In the genomic region with DNA sequence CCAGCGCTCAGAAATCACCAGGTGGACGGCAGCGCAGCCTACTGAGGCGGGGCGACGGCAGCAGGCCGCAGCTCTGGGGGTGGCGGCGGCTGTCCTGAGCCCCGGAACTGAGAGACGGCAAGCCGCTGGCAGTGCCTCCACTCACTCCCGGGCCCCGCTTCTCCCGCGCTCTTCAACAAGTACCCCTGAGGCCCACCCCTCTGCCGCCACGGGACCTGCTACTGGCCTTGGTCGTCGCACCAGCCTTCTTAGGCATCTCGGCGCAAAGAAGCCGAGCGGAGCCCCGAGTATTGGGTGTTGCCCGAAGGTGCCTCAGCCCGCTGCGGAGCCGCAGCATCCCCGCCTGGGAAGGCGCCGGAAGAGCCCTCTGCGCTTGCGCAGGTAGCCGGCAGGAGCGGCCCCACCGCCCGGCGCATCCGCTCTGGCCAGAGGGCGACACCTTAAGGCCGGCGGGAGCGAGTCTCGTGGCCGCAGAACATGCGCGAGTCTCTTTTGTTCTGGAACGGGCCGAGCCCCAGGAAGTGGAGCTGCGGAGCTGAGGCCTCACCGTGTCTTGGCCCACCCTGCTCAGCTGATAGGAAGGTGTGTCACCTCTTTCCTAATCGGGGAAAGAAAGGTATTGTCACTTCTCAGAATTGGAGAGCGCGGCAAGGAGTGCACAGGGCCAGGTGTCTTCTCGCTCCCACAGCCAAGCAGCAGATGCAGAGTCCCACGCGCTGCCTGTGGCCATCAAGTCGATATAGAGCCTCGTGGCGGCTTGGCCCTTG, we compare ENCODE assay signal across 1 cellular context.
TF ChIP-seq lines count a peak whose summit lies in the region.

A gene (minus strand): TSS at position 369 of the 767 bp plus-strand sequence. CDS start 32 bp downstream, at position 337.

TF ChIP-seq in GM12878, 131 proteins besides CTCF, POLR2A, EP300 and RAD21 (continued from another document and continues in another):
- TF ChIP-seq, protein P1, sequence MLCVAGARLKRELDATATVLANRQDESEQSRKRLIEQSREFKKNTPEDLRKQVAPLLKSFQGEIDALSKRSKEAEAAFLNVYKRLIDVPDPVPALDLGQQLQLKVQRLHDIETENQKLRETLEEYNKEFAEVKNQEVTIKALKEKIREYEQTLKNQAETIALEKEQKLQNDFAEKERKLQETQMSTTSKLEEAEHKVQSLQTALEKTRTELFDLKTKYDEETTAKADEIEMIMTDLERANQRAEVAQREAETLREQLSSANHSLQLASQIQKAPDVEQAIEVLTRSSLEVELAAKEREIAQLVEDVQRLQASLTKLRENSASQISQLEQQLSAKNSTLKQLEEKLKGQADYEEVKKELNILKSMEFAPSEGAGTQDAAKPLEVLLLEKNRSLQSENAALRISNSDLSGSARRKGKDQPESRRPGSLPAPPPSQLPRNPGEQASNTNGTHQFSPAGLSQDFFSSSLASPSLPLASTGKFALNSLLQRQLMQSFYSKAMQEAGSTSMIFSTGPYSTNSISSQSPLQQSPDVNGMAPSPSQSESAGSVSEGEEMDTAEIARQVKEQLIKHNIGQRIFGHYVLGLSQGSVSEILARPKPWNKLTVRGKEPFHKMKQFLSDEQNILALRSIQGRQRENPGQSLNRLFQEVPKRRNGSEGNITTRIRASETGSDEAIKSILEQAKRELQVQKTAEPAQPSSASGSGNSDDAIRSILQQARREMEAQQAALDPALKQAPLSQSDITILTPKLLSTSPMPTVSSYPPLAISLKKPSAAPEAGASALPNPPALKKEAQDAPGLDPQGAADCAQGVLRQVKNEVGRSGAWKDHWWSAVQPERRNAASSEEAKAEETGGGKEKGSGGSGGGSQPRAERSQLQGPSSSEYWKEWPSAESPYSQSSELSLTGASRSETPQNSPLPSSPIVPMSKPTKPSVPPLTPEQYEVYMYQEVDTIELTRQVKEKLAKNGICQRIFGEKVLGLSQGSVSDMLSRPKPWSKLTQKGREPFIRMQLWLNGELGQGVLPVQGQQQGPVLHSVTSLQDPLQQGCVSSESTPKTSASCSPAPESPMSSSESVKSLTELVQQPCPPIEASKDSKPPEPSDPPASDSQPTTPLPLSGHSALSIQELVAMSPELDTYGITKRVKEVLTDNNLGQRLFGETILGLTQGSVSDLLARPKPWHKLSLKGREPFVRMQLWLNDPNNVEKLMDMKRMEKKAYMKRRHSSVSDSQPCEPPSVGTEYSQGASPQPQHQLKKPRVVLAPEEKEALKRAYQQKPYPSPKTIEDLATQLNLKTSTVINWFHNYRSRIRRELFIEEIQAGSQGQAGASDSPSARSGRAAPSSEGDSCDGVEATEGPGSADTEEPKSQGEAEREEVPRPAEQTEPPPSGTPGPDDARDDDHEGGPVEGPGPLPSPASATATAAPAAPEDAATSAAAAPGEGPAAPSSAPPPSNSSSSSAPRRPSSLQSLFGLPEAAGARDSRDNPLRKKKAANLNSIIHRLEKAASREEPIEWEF (IDR thresholded peaks at IDR 0.05; ENCODE audit: insufficient replicate concordance, low read depth, low read length), result no peak
- TF ChIP-seq RELA (IDR thresholded peaks at IDR 0.05; ENCODE audit: borderline replicate concordance, partially characterized antibody) (peak; percentile 17), ESRRA (IDR thresholded peaks at IDR 0.05; ENCODE audit: low read length) (no peak), TCF7 (IDR thresholded peaks at IDR 0.05; ENCODE audit: borderline replicate concordance) (no peak), RCOR1 (conservative IDR thresholded peaks at IDR 0.05; ENCODE audit: low read depth, low read length) (0 out of 2 replicates have a peak, but pooled peaks have one; percentile 28), SREBF1 (IDR thresholded peaks at IDR 0.05; ENCODE audit: low read length) (no peak), ZZZ3 (IDR thresholded peaks at IDR 0.05; ENCODE audit: control insufficient read depth, insufficient read length, low read depth) (no peak), HCFC1 (IDR thresholded peaks at IDR 0.05; ENCODE audit: low read length) (peak; percentile 81), PAX5 (IDR thresholded peaks at IDR 0.05; ENCODE audit: borderline replicate concordance, low read depth, low read length) (0 out of 2 replicates have a peak, but pooled peaks have one; percentile 7), ZNF217 (IDR thresholded peaks at IDR 0.05) (no peak), TCF12 (IDR thresholded peaks at IDR 0.05; ENCODE audit: low read depth, low read length) (peak; percentile 11; the same call in 1 of the 2 replicates), IKZF2 (IDR thresholded peaks at IDR 0.05) (no peak), SMAD5 (IDR thresholded peaks at IDR 0.05; ENCODE audit: low read depth) (peak; percentile 84), CBX5 (IDR thresholded peaks at IDR 0.05; ENCODE audit: low read depth) (no peak), STAT3 (IDR thresholded peaks at IDR 0.05; ENCODE audit: low read depth, low read length) (no peak), PAX8 (IDR thresholded peaks at IDR 0.05) (no peak), CHD2 (IDR thresholded peaks at IDR 0.05; ENCODE audit: borderline replicate concordance, low read depth, low read length) (peak; percentile 59), POLR2AphosphoS2 (IDR thresholded peaks at IDR 0.05; ENCODE audit: low read depth, low read length) (peak; percentile 77; the same call in 1 of the 2 replicates)
- TF ChIP-seq, protein P2, sequence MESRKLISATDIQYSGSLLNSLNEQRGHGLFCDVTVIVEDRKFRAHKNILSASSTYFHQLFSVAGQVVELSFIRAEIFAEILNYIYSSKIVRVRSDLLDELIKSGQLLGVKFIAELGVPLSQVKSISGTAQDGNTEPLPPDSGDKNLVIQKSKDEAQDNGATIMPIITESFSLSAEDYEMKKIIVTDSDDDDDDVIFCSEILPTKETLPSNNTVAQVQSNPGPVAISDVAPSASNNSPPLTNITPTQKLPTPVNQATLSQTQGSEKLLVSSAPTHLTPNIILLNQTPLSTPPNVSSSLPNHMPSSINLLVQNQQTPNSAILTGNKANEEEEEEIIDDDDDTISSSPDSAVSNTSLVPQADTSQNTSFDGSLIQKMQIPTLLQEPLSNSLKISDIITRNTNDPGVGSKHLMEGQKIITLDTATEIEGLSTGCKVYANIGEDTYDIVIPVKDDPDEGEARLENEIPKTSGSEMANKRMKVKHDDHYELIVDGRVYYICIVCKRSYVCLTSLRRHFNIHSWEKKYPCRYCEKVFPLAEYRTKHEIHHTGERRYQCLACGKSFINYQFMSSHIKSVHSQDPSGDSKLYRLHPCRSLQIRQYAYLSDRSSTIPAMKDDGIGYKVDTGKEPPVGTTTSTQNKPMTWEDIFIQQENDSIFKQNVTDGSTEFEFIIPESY (IDR thresholded peaks at IDR 0.05), result no peak
- TF ChIP-seq, protein P3, sequence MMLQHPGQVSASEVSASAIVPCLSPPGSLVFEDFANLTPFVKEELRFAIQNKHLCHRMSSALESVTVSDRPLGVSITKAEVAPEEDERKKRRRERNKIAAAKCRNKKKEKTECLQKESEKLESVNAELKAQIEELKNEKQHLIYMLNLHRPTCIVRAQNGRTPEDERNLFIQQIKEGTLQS (IDR thresholded peaks at IDR 0.05; ENCODE audit: borderline replicate concordance, extremely low read depth, low read depth, low read length), result peak; percentile 53; the same call in 1 of the 2 replicates
- TF ChIP-seq, protein P4, sequence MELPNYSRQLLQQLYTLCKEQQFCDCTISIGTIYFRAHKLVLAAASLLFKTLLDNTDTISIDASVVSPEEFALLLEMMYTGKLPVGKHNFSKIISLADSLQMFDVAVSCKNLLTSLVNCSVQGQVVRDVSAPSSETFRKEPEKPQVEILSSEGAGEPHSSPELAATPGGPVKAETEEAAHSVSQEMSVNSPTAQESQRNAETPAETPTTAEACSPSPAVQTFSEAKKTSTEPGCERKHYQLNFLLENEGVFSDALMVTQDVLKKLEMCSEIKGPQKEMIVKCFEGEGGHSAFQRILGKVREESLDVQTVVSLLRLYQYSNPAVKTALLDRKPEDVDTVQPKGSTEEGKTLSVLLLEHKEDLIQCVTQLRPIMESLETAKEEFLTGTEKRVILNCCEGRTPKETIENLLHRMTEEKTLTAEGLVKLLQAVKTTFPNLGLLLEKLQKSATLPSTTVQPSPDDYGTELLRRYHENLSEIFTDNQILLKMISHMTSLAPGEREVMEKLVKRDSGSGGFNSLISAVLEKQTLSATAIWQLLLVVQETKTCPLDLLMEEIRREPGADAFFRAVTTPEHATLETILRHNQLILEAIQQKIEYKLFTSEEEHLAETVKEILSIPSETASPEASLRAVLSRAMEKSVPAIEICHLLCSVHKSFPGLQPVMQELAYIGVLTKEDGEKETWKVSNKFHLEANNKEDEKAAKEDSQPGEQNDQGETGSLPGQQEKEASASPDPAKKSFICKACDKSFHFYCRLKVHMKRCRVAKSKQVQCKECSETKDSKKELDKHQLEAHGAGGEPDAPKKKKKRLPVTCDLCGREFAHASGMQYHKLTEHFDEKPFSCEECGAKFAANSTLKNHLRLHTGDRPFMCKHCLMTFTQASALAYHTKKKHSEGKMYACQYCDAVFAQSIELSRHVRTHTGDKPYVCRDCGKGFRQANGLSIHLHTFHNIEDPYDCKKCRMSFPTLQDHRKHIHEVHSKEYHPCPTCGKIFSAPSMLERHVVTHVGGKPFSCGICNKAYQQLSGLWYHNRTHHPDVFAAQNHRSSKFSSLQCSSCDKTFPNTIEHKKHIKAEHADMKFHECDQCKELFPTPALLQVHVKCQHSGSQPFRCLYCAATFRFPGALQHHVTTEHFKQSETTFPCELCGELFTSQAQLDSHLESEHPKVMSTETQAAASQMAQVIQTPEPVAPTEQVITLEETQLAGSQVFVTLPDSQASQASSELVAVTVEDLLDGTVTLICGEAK (IDR thresholded peaks at IDR 0.05; ENCODE audit: borderline replicate concordance), result peak; percentile 87
- TF ChIP-seq, protein P5, sequence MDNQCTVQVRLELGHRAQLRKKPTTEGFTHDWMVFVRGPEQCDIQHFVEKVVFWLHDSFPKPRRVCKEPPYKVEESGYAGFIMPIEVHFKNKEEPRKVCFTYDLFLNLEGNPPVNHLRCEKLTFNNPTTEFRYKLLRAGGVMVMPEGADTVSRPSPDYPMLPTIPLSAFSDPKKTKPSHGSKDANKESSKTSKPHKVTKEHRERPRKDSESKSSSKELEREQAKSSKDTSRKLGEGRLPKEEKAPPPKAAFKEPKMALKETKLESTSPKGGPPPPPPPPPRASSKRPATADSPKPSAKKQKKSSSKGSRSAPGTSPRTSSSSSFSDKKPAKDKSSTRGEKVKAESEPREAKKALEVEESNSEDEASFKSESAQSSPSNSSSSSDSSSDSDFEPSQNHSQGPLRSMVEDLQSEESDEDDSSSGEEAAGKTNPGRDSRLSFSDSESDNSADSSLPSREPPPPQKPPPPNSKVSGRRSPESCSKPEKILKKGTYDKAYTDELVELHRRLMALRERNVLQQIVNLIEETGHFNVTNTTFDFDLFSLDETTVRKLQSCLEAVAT (IDR thresholded peaks at IDR 0.05), result 0 out of 2 replicates have a peak, but pooled peaks have one; percentile 57
- TF ChIP-seq, protein P6, sequence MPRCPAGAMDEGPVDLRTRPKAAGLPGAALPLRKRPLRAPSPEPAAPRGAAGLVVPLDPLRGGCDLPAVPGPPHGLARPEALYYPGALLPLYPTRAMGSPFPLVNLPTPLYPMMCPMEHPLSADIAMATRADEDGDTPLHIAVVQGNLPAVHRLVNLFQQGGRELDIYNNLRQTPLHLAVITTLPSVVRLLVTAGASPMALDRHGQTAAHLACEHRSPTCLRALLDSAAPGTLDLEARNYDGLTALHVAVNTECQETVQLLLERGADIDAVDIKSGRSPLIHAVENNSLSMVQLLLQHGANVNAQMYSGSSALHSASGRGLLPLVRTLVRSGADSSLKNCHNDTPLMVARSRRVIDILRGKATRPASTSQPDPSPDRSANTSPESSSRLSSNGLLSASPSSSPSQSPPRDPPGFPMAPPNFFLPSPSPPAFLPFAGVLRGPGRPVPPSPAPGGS (IDR thresholded peaks at IDR 0.05; ENCODE audit: borderline replicate concordance, insufficient read depth, low read depth, low read length, poor library complexity, severe bottlenecking), result no peak
- TF ChIP-seq, protein P7, sequence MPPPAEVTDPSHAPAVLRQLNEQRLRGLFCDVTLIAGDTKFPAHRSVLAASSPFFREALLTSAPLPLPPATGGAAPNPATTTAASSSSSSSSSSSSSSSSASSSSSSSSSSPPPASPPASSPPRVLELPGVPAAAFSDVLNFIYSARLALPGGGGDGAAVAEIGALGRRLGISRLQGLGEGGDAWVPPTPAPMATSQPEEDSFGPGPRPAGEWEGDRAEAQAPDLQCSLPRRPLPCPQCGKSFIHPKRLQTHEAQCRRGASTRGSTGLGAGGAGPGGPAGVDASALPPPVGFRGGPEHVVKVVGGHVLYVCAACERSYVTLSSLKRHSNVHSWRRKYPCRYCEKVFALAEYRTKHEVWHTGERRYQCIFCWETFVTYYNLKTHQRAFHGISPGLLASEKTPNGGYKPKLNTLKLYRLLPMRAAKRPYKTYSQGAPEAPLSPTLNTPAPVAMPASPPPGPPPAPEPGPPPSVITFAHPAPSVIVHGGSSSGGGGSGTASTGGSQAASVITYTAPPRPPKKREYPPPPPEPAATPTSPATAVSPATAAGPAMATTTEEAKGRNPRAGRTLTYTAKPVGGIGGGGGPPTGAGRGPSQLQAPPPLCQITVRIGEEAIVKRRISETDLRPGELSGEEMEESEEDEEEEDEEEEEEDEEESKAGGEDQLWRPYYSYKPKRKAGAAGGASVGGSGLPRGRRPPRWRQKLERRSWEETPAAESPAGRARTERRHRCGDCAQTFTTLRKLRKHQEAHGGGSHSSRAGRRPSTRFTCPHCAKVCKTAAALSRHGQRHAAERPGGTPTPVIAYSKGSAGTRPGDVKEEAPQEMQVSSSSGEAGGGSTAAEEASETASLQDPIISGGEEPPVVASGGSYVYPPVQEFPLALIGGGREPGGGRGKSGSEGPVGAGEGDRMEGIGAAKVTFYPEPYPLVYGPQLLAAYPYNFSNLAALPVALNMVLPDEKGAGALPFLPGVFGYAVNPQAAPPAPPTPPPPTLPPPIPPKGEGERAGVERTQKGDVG (CRISPR knock-in tag; IDR thresholded peaks at IDR 0.05), result no peak
- TF ChIP-seq, protein P8, sequence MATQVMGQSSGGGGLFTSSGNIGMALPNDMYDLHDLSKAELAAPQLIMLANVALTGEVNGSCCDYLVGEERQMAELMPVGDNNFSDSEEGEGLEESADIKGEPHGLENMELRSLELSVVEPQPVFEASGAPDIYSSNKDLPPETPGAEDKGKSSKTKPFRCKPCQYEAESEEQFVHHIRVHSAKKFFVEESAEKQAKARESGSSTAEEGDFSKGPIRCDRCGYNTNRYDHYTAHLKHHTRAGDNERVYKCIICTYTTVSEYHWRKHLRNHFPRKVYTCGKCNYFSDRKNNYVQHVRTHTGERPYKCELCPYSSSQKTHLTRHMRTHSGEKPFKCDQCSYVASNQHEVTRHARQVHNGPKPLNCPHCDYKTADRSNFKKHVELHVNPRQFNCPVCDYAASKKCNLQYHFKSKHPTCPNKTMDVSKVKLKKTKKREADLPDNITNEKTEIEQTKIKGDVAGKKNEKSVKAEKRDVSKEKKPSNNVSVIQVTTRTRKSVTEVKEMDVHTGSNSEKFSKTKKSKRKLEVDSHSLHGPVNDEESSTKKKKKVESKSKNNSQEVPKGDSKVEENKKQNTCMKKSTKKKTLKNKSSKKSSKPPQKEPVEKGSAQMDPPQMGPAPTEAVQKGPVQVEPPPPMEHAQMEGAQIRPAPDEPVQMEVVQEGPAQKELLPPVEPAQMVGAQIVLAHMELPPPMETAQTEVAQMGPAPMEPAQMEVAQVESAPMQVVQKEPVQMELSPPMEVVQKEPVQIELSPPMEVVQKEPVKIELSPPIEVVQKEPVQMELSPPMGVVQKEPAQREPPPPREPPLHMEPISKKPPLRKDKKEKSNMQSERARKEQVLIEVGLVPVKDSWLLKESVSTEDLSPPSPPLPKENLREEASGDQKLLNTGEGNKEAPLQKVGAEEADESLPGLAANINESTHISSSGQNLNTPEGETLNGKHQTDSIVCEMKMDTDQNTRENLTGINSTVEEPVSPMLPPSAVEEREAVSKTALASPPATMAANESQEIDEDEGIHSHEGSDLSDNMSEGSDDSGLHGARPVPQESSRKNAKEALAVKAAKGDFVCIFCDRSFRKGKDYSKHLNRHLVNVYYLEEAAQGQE (IDR thresholded peaks at IDR 0.05; ENCODE audit: low read depth, low read length), result no peak
